ENCODE assay signal across 8 cellular contexts in the genomic region with DNA sequence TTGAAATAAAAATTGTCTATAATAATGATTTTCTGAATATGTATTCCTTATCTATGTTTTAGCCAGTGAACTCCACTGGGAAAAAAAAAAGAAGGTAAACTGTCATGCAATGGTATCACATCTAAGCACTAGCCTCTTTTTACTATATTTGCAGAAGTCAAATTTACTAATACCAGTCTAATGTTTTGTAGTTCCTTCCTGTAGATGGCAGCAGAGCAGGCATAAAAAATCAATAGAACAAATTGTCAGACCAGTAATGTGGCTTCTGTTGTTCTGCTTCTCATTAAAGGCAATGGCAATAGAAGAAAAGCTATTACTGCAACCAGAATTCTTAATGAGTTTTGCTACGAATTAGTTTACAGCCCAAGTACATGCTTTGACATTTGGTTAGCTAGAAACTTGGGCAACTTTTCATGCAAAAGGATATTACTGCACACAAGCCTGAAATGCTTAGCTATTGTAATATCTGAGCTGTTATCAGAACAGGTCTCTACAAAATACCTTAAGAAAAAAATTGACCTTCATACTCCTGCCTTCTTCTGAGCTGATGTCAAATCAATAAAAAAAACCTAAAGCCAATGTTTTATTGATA.
A peak's percentile ranks its signal among the peaks of the same experiment; 100 is the strongest.
DNase-seq lines count a peak whose midpoint lies in the region; ATAC-seq and TF ChIP-seq lines count a peak whose summit lies in the region.

No MANE protein-coding gene starts in this region.

- no peaks in the 10 kb centered on the region for H3K9me3 ChIP-seq in colonic mucosa
- H3K9me3 ChIP-seq in psoas muscle, result no peaks in the 10 kb centered on the region
- H3K9me3 ChIP-seq in ascending aorta, result no peaks in the 10 kb centered on the region
- H3K9me3 ChIP-seq in naive thymus-derived CD4-positive, alpha-beta T cell (ENCODE audit: control insufficient read depth in 2 of 3, low read length in 3 of 3), result no peaks in the 10 kb centered on the region

- no peaks in the 10 kb centered on the region for H3K4me1 Mint-ChIP-seq in naive thymus-derived CD4-positive, alpha-beta T cell

- intact Hi-C loops in colonic mucosa (cut with DNase I), result no loop called here
- intact Hi-C loops in psoas muscle (cut with DNase I), result loop anchor here in 1 of 2 donors (10.0 kb wide), 1 partner anchor 346 kb away; no protein-coding TSS in a partner anchor
- intact Hi-C loops in ascending aorta (cut with DNase I), result no loop called here
- intact Hi-C loops in naive thymus-derived CD4-positive, alpha-beta T cell (cut with micrococcal nuclease), result no loop called here

- CTCF ChIA-PET in naive thymus-derived CD4-positive, alpha-beta T cell (lab: Charles Lee), result no interaction called here

- DNase-seq in GM13976 (ENCODE audit: low spot score) (peak; percentile 6), NCI-H526 (lab: John Stamatoyannopoulos, UW) (peak; percentile 11 to 58), colonic mucosa (no peak), psoas muscle (no peak), ascending aorta (ENCODE audit: low spot score in 2 of 2) (no peak), NCI-H774 (lab: John Stamatoyannopoulos, UW) (no peak)
- no peak for DNase-seq in naive thymus-derived CD4-positive, alpha-beta T cell

- H3K27ac Mint-ChIP-seq in naive thymus-derived CD4-positive, alpha-beta T cell, result no peak overlapping the region

- 9 to 29% (median 12%) methylated on average over 1 of the region's 1 CpG for WGBS in psoas muscle, 3 donors

- no peak overlapping the region for H3K27ac ChIP-seq in colonic mucosa
- no peak overlapping the region for H3K27ac ChIP-seq in psoas muscle
- H3K27ac ChIP-seq in ascending aorta, result no peak overlapping the region
- H3K27ac ChIP-seq in naive thymus-derived CD4-positive, alpha-beta T cell (ENCODE audit: low read depth, low read length), result no peak overlapping the region

- TF ChIP-seq CTCF in GM13976 (IDR thresholded peaks at IDR 0.05; ENCODE audit: borderline replicate concordance, control extremely low read depth, extremely low read depth, insufficient read depth, missing control alignments), result no peak
- peak; percentile 38 for TF ChIP-seq CTCF in colonic mucosa (IDR thresholded peaks at IDR 0.05)
- TF ChIP-seq CTCF in psoas muscle (IDR thresholded peaks at IDR 0.05), result peak; percentile 32
- peak in 1 of 3 experiments; percentile 31 for TF ChIP-seq CTCF in ascending aorta (IDR thresholded peaks at IDR 0.05)

- no peak overlapping the region for H3K4me3 ChIP-seq in colonic mucosa
- no peak overlapping the region for H3K4me3 ChIP-seq in psoas muscle
- no peak overlapping the region for H3K4me3 ChIP-seq in ascending aorta
- H3K4me3 ChIP-seq in naive thymus-derived CD4-positive, alpha-beta T cell (ENCODE audit: low read length), result no peak overlapping the region

- POLR2A ChIA-PET in naive thymus-derived CD4-positive, alpha-beta T cell (lab: Charles Lee), result no interaction called here

- H3K36me3 ChIP-seq in colonic mucosa (no peaks in the 10 kb centered on the region), psoas muscle (ENCODE audit: insufficient read depth in 1 of 2, low read depth in 1 of 2) (no peaks in the 10 kb centered on the region), ascending aorta (no peaks in the 10 kb centered on the region)
- no peaks in the 10 kb centered on the region for H3K36me3 ChIP-seq in naive thymus-derived CD4-positive, alpha-beta T cell (ENCODE audit: control insufficient read depth in 2 of 3, insufficient read depth in 3 of 3, low read length in 3 of 3)

- H3K9me3 Mint-ChIP-seq in naive thymus-derived CD4-positive, alpha-beta T cell, result peaks cover 0 to 16% (median 9%) of the 10 kb centered on the region in 11 donors

- no peak overlapping the region for H3K9ac ChIP-seq in colonic mucosa (ENCODE audit: low read depth in 2 of 2, low read length in 2 of 2)

- no peaks in the 10 kb centered on the region for H3K27me3 Mint-ChIP-seq in naive thymus-derived CD4-positive, alpha-beta T cell

- H3K4me1 ChIP-seq in colonic mucosa, result no peaks in the 10 kb centered on the region
- no peaks in the 10 kb centered on the region for H3K4me1 ChIP-seq in psoas muscle
- no peaks in the 10 kb centered on the region for H3K4me1 ChIP-seq in ascending aorta
- no peaks in the 10 kb centered on the region for H3K4me1 ChIP-seq in naive thymus-derived CD4-positive, alpha-beta T cell (ENCODE audit: control insufficient read depth in 2 of 2, insufficient read depth in 2 of 2, low read length in 2 of 2)

- peak; percentile 68 for ATAC-seq in HG02870 (IDR thresholded peaks at IDR 0.05; ENCODE audit: unreplicated experiment)
- no peak for ATAC-seq in psoas muscle
- ATAC-seq in naive thymus-derived CD4-positive, alpha-beta T cell, result no peak

- no peaks in the 10 kb centered on the region for H3K27me3 ChIP-seq in colonic mucosa
- no peaks in the 10 kb centered on the region for H3K27me3 ChIP-seq in psoas muscle (ENCODE audit: insufficient read depth in 3 of 3, low read length in 2 of 3)
- H3K27me3 ChIP-seq in ascending aorta, result no peaks in the 10 kb centered on the region
- H3K27me3 ChIP-seq in naive thymus-derived CD4-positive, alpha-beta T cell (ENCODE audit: control insufficient read depth in 2 of 2, insufficient read depth in 2 of 2, low read length in 2 of 2), result no peaks in the 10 kb centered on the region

- H3K36me3 Mint-ChIP-seq in naive thymus-derived CD4-positive, alpha-beta T cell, result no peaks in the 10 kb centered on the region

- in situ Hi-C loops in GM13976 (cut with MboI; ENCODE audit: low sequenced_read_pairs, unreplicated experiment), result no loop called here

- no peak overlapping the region for H3K4me3 Mint-ChIP-seq in naive thymus-derived CD4-positive, alpha-beta T cell

Comparison
In these comparisons a context has a peak if more than half of its experiments do, and no peak if none do; other contexts are left out.
1. DNase-seq: peak in GM13976 (single experiment) and NCI-H526 (2 of 2); none in colonic mucosa (single experiment), psoas muscle (0 of 2), ascending aorta (0 of 2), NCI-H774 (single experiment) and naive thymus-derived CD4-positive, alpha-beta T cell (0 of 9).